In genomic region chr20:50506270-50506579, GRCh38 we compare ENCODE assay signal across 26 cellular contexts. TPM values are rescaled to one million over a fixed set of nuclear protein-coding genes. Genes with fewer than 3 reads are reported as not detected.
DNase-seq lines count a peak whose midpoint lies in the region; ATAC-seq, FAIRE-seq and TF ChIP-seq lines count a peak whose summit lies in the region.
"Had no signal": no experiment of that assay in that cellular context is flagged by ENCODE, and none has a peak within 500 bp of the region (broad histone marks: within the 10 kb centered on the region; RNA-seq: fewer than 3 reads in every experiment).

No MANE protein-coding gene starts in this region.

- in situ Hi-C loops in HepG2 (cut with HindIII; ENCODE audit: extremely low pct_ligation_motif_present, low pct_unique_long_range_greater_than_20kb), result no loop called here

- H3K27me3 ChIP-seq in HepG2 (ENCODE audit: control insufficient read depth in 1 of 2, insufficient read depth in 2 of 2, low read length in 2 of 2), result no peaks in the 10 kb centered on the region; a peak in 1 of 5 replicates
- no peaks in the 10 kb centered on the region for H3K27me3 ChIP-seq in right lobe of liver
- no peaks in the 10 kb centered on the region for H3K27me3 ChIP-seq in PC-9 (ENCODE audit: insufficient read depth, low read depth)
- no peaks in the 10 kb centered on the region for H3K27me3 ChIP-seq in dorsolateral prefrontal cortex

- H3K9ac ChIP-seq in HepG2 (ENCODE audit: insufficient read depth, low read depth, low read length), result no peak overlapping the region

- TF ChIP-seq EP300 in HepG2 (IDR thresholded peaks at IDR 0.05; ENCODE audit: low read depth in 2 of 2, low read length in 2 of 2) (no peak), HepG2 (CRISPR knock-in tag; IDR thresholded peaks at IDR 0.05; ENCODE audit: borderline replicate concordance) (no peak)

- peaks cover 7% of the 10 kb centered on the region for H4K20me1 ChIP-seq in HepG2 (ENCODE audit: insufficient read depth, low read length)
- no peaks in the 10 kb centered on the region for H4K20me1 ChIP-seq in PC-9 (ENCODE audit: insufficient read depth)

- H2AFZ ChIP-seq in HepG2 (ENCODE audit: low read length) (no peak overlapping the region), PC-9 (0 out of 2 replicates have a peak overlapping the region, but pooled peaks have one; percentile 35)

- 30% methylated on average over 3 of the region's 3 CpGs for WGBS in HepG2 (ENCODE audit: low lambda C conversion rate)
- 86% methylated on average over 3 of the region's 3 CpGs for WGBS in right lobe of liver (ENCODE audit: insufficient coverage, low coverage, low lambda C conversion rate, missing lambda C conversion rate)

- CTCF ChIA-PET in HepG2 (lab: Yijun Ruan, JAX; ENCODE audit: low intra/inter-chr PET ratio, low total read pairs) (no interaction called here), PC-9 (lab: Charles Lee) (interaction anchor here (0.6 kb wide), 1 partner anchor 35 kb away, joined by 10 read pairs; no protein-coding TSS in a partner anchor)

- peak; percentile 50 for TF ChIP-seq CTCF in HepG2 (CRISPR knock-in tag; IDR thresholded peaks at IDR 0.05)
- no peak for TF ChIP-seq CTCF in right lobe of liver (IDR thresholded peaks at IDR 0.05)
- TF ChIP-seq CTCF in PC-9 (conservative IDR thresholded peaks at IDR 0.05), result no peak
- peak; percentile 25 for TF ChIP-seq CTCF in epithelial cell of esophagus (IDR thresholded peaks at IDR 0.05; ENCODE audit: insufficient read depth, low read depth, low read length, missing control alignments)
- TF ChIP-seq CTCF in dorsolateral prefrontal cortex (IDR thresholded peaks at IDR 0.05 in 54 of 56, conservative IDR thresholded peaks at IDR 0.05 in 2 of 56; ENCODE audit: low read depth in 1 of 56, partially characterized antibody in 56 of 56), result no peak

- no peak for TF ChIP-seq RAD21 in HepG2 (CRISPR knock-in tag; IDR thresholded peaks at IDR 0.05)

- H3K9me2 ChIP-seq in PC-9 (ENCODE audit: insufficient read depth), result no peaks in the 10 kb centered on the region

- intact Hi-C loops in HepG2 (cut with micrococcal nuclease; ENCODE audit: unreplicated experiment) (no loop called here), right lobe of liver (cut with DNase I) (no loop called here), PC-9 (cut with micrococcal nuclease; ENCODE audit: unreplicated experiment) (no loop called here), dorsolateral prefrontal cortex (cut with DNase I) (no loop called here)

- H3K79me2 ChIP-seq in HepG2 (ENCODE audit: insufficient read depth, low read length), result peaks cover 10% of the 10 kb centered on the region
- peaks cover 10% of the 10 kb centered on the region for H3K79me2 ChIP-seq in PC-9 (ENCODE audit: low read depth)

- BruUV-seq in HepG2 (replicated peaks; lab: Mats Ljungman, UMichigan), result no TSS peak
- BruUV-seq in PC-9 (replicated peaks; lab: Mats Ljungman, UMichigan), result no TSS peak

- H3K9me3 ChIP-seq in HepG2 (ENCODE audit: low read length), result no peaks in the 10 kb centered on the region
- no peaks in the 10 kb centered on the region for H3K9me3 ChIP-seq in right lobe of liver
- no peaks in the 10 kb centered on the region for H3K9me3 ChIP-seq in PC-9 (ENCODE audit: insufficient read depth, low read depth)

- TF ChIP-seq POLR2A in HepG2 (IDR thresholded peaks at IDR 0.05; ENCODE audit: insufficient read depth in 1 of 2, low read depth in 2 of 2, low read length in 2 of 2), result no peak
- TF ChIP-seq POLR2A in right lobe of liver (IDR thresholded peaks at IDR 0.05), result no peak

- ATAC-seq in HepG2 (no peak), right lobe of liver (no peak), GM21619 (IDR thresholded peaks at IDR 0.05; ENCODE audit: unreplicated experiment) (no peak), GM19467 (IDR thresholded peaks at IDR 0.05; ENCODE audit: unreplicated experiment) (no peak)
- ATAC-seq: GM12878 had no signal

- H3K4me3 ChIP-seq in HepG2 (replicated peaks in 1 of 3; ENCODE audit: insufficient read depth in 1 of 3, low read depth in 2 of 3, low read length in 3 of 3), result no peak overlapping the region
- H3K4me3 ChIP-seq in right lobe of liver, result no peak overlapping the region
- no peak overlapping the region for H3K4me3 ChIP-seq in PC-9
- no peak overlapping the region for H3K4me3 ChIP-seq in epithelial cell of esophagus (ENCODE audit: low read length)
- H3K4me3 ChIP-seq in dorsolateral prefrontal cortex, result no peak overlapping the region
- H3K4me3 ChIP-seq: GM12878 had no signal

- H3K36me3 ChIP-seq in HepG2 (replicated peaks in 1 of 2; ENCODE audit: control insufficient read depth in 1 of 2, insufficient read depth in 2 of 2, low read length in 2 of 2), result no peaks in the 10 kb centered on the region
- no peaks in the 10 kb centered on the region for H3K36me3 ChIP-seq in right lobe of liver
- no peaks in the 10 kb centered on the region for H3K36me3 ChIP-seq in PC-9 (ENCODE audit: low read depth)

- no peak for DNase-seq in HepG2 (ENCODE audit: low spot score)
- no peak for DNase-seq in right lobe of liver
- peak in 1 of 2 experiments; percentile 41 for DNase-seq in PC-9
- DNase-seq in epithelial cell of esophagus (ENCODE audit: low read depth), result no peak
- no peak for DNase-seq in activated T-cell treated with anti-CD3 and anti-CD28 coated beads for 4 hours
- DNase-seq in dorsolateral prefrontal cortex, result no peak
- DNase-seq: GOT3; Karpas-422; NCI-H1092 treated with DMSO at 0.1 percent for 48 hours; NCI-H2081; NCI-H446; nucleus accumbens; retina; RPMI8226; stimulated activated CD8-positive, alpha-beta memory T cell treated with anti-CD3 and anti-CD28 coated beads, Interleukin-4, amount 100 ng/mL, for 48 hours; T-helper 9 cell had no signal

- peaks cover 53% of the 10 kb centered on the region for H3K4me1 ChIP-seq in HepG2 (ENCODE audit: insufficient read depth, low read length)
- H3K4me1 ChIP-seq in right lobe of liver, result peaks cover 0 to 12% (median 1%) of the 10 kb centered on the region in 4 donors
- peaks cover 11% of the 10 kb centered on the region for H3K4me1 ChIP-seq in PC-9 (replicated peaks; ENCODE audit: insufficient read depth)

- POLR2A ChIA-PET in HepG2 (lab: Yijun Ruan, JAX), result no interaction called here
- POLR2A ChIA-PET in PC-9 (lab: Charles Lee; ENCODE audit: unreplicated experiment), result interaction anchor here (0.6 to 1.0 kb wide), 3 partner anchors 22 to 152 kb away, joined by 3 to 5 read pairs (median 5); no protein-coding TSS in a partner anchor

- peaks cover 24% of the 10 kb centered on the region; the same call in 1 of the 2 replicates for H3F3A ChIP-seq in PC-9 (ENCODE audit: insufficient read depth, low read depth)

- H3K27ac ChIP-seq in HepG2 (ENCODE audit: extremely low read length, insufficient read depth, low read length), result no peak overlapping the region
- no peak overlapping the region for H3K27ac ChIP-seq in right lobe of liver
- H3K27ac ChIP-seq in PC-9, result no peak overlapping the region
- H3K27ac ChIP-seq in dorsolateral prefrontal cortex, result no peak overlapping the region

- no peak overlapping the region for H3K4me2 ChIP-seq in HepG2 (ENCODE audit: low read depth, low read length)
- no peak overlapping the region for H3K4me2 ChIP-seq in PC-9

- FAIRE-seq in HepG2 (lab: Jason Lieb, UNC), result no peak
- FAIRE-seq: A204.1, astrocyte, colon, endometrium, frontal cortex, G401.6, GM12878, GM19239 had no signal

TF ChIP-seq in HepG2, 621 proteins besides CTCF, POLR2A, EP300 and RAD21:
- TF ChIP-seq SMC3 (IDR thresholded peaks at IDR 0.05; ENCODE audit: low read length) (0 out of 2 replicates have a peak, but pooled peaks have one; percentile 25), ZSCAN25 (CRISPR knock-in tag; IDR thresholded peaks at IDR 0.05) (no peak), MAX (IDR thresholded peaks at IDR 0.05) (0 out of 2 replicates have a peak, but pooled peaks have one; percentile 6)

RNA-seq across cellular contexts. Expression of gene PTPN1, which starts 4.0 kb away (rescaled TPM):
- total RNA-seq in HepG2 (2016; rRNA removed; fragmentation: Illumina TruSeq; extraction: Trizol) (33.3 and 37.2 TPM in 2 replicates), right lobe of liver (10 to 100 TPM in 5 of 6 experiments, 1 to 10 TPM in 1; 9.5 to 14.9 (median 12.6) TPM), PC-9 (2021) (46.3 and 59.8 TPM in 2 replicates), dorsolateral prefrontal cortex (10 to 100 TPM; 15.9 to 29.2 (median 22.0) TPM)
- 4.1 and 4.3 TPM in 2 replicates for total RNA-seq in HepG2 (2016; cell fraction: cytosol; rRNA removed; fragmentation: Illumina TruSeq; extraction: Trizol; ENCODE audit: low read depth)
- total RNA-seq in HepG2 (2016; cell fraction: insoluble cytoplasmic fraction; rRNA removed; fragmentation: Illumina TruSeq; extraction: Trizol), result 31.0 and 34.8 TPM in 2 replicates
- 16.1 and 17.5 TPM in 2 replicates for total RNA-seq in HepG2 (2016; cell fraction: membrane; rRNA removed; fragmentation: Illumina TruSeq; extraction: Trizol)
- 22.9 and 26.4 TPM in 2 replicates for total RNA-seq in HepG2 (2016; cell fraction: nucleus; rRNA removed; fragmentation: Illumina TruSeq; extraction: Trizol)
- 16.8 and 17.7 TPM in 2 replicates for polyA plus RNA-seq in HepG2 (2011; rRNA removed)
- polyA plus RNA-seq in HepG2 (2011; cell fraction: cytosol; rRNA removed), result 14.7 and 18.4 TPM in 2 replicates
- polyA plus RNA-seq in HepG2 (2011; cell fraction: nucleus; rRNA removed), result 21.4 and 23.7 TPM in 2 replicates
- 20.9 and 24.3 TPM in 2 replicates for polyA plus RNA-seq in HepG2 (2012)
- polyA plus RNA-seq in HepG2 (2016; cell fraction: cytosol; fragmentation: Illumina TruSeq; extraction: Trizol; ENCODE audit: low read depth), result 2.4 and 2.5 TPM in 2 replicates
- polyA plus RNA-seq in HepG2 (2016; cell fraction: insoluble cytoplasmic fraction; fragmentation: Illumina TruSeq; extraction: Trizol; ENCODE audit: low read depth), result 33.0 and 39.3 TPM in 2 replicates
- 9.4 and 10.0 TPM in 2 replicates for polyA plus RNA-seq in HepG2 (2016; cell fraction: membrane; fragmentation: Illumina TruSeq; extraction: Trizol; ENCODE audit: low read depth)
- 31.1 and 31.8 TPM in 2 replicates for polyA plus RNA-seq in HepG2 (2016; cell fraction: nucleus; fragmentation: Illumina TruSeq; extraction: Trizol; ENCODE audit: insufficient read depth, low read depth)
- 27.4 and 30.1 TPM in 2 replicates for polyA minus RNA-seq in HepG2 (2011; rRNA and poly(A)+ RNA removed; ENCODE audit: low replicate concordance)
- polyA minus RNA-seq in HepG2 (2011; cell fraction: cytosol; rRNA and poly(A)+ RNA removed), result 12.4 and 15.0 TPM in 2 replicates
- polyA minus RNA-seq in HepG2 (2011; cell fraction: nucleus; rRNA and poly(A)+ RNA removed), result 23.0 and 24.9 TPM in 2 replicates

Comparison
In these comparisons a context has a peak if more than half of its experiments do, and no peak if none do; other contexts are left out.
1. CTCF ChIP-seq: peak in HepG2 (single experiment) and epithelial cell of esophagus (single experiment); none in right lobe of liver (0 of 4), PC-9 (single experiment) and dorsolateral prefrontal cortex (0 of 56).